In the genomic region with DNA sequence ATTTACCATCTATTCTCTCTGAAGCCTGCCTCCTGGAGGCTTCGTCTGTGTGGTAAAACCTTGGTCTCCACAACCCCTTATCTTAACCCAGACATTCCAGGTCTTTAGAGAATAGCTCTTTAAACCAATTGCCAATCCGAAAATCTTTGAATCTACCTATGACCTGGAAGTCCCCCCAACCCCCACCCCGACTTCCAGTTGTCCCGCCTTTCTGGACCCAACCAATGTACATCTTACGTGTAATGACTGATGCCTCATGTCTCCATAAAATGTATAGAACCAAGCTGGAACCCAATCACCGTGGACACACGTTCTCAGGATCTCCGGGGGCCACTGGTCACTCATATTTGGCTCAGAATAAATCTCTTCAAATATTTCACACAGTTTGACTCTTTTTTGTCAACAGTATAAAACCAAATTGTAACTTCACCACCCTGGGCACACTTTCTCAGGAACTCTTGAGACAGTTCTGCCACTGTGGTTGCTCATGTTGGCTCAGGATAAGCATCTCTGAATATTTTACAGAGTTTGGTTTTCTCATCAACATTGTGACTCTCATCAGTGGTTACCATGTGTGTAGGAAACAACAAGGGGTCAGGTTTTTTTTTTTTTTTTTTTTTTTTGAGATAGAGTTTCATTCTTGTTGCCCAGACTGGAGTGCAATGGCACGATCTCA, we compare ENCODE assay signal across 32 cellular contexts. TPM values are rescaled to one million over a fixed set of nuclear protein-coding genes. Genes with fewer than 3 reads are reported as not detected.
"Had no signal": no experiment of that assay in that cellular context is flagged by ENCODE, and none has a peak within 500 bp of the region (broad histone marks: within the 10 kb centered on the region; RNA-seq: fewer than 3 reads in every experiment).

No MANE protein-coding gene starts in this region.

- DNase-seq: activated CD4-positive, alpha-beta T cell treated with anti-CD3 and anti-CD28 coated beads for 48 hours; activated CD4-positive, alpha-beta T cell treated with anti-CD3 and anti-CD28 coated beads, Interleukin-2, amount 50 U/mL, for 48 hours; activated CD4-positive, CD25-positive, alpha-beta regulatory T cell treated with anti-CD3 and anti-CD28 coated beads, Interleukin-2, amount 50 U/mL, for 72 hours; activated CD8-positive, alpha-beta memory T cell treated with anti-CD3 and anti-CD28 coated beads, Interleukin-2, amount 10 ng/mL, durations not matched to agents 7 days and 5 days; activated effector memory CD4-positive, alpha-beta T cell treated with anti-CD3 and anti-CD28 coated beads, Interleukin-2, amount 50 U/mL, for 16 hours; activated naive CD4-positive, alpha-beta T cell treated with anti-CD3 and anti-CD28 coated beads for 36 hours; activated T-cell treated with anti-CD3 and anti-CD28 coated beads, Interleukin-2, amount 50 U/mL, for 24 hours; amygdala; brain microvascular endothelial cell; cerebellar nuclear complex; KBM-7; MG63; MV-4-11; NCI-H1092 treated with DMSO at 0.1 percent for 48 hours; NCI-H1436; NCI-H1694 treated with DMSO at 0.1 percent for 48 hours; NCI-H2029 treated with DMSO at 0.1 percent for 48 hours; NCI-H345; NCI-H510A; NCI-H526 treated with DMSO at 0.1 percent for 48 hours; NCI-H82; NK-92 treated with Interleukin-12 subunit alpha and Interleukin-12 subunit beta, amount 100 ng/mL, for 24 hours; OCI-M1; Peyer's patch; SHP77; T-helper 17 cell; T-helper 9 cell had no signal

- H3K4me3 ChIP-seq: cardiac muscle cell, MG63, Peyer's patch, SJSA1 had no signal

- H3K9me3 ChIP-seq: MG63, Peyer's patch, SJSA1 had no signal

- H3K27ac ChIP-seq: brain microvascular endothelial cell, cardiac muscle cell, Peyer's patch, SJSA1 had no signal

- H3K4me3 Mint-ChIP-seq: activated CD8-positive, alpha-beta memory T cell treated with anti-CD3 and anti-CD28 coated beads, Interleukin-2, amount 10 ng/mL, durations not matched to agents 7 days and 5 days; activated naive CD4-positive, alpha-beta T cell treated with anti-CD3 and anti-CD28 coated beads for 36 hours; activated naive CD8-positive, alpha-beta T cell; activated T-cell treated with anti-CD3 and anti-CD28 coated beads, Interleukin-2, amount 50 U/mL, for 24 hours; T-helper 17 cell; WTC11 had no signal

- H3K36me3 Mint-ChIP-seq: activated CD8-positive, alpha-beta memory T cell treated with anti-CD3 and anti-CD28 coated beads, Interleukin-2, amount 10 ng/mL, durations not matched to agents 7 days and 5 days; activated naive CD8-positive, alpha-beta T cell; WTC11 had no signal

- H3K36me3 ChIP-seq: brain microvascular endothelial cell, cardiac muscle cell, MG63, Peyer's patch, SJSA1 had no signal

- H3K9me3 Mint-ChIP-seq: activated naive CD4-positive, alpha-beta T cell treated with anti-CD3 and anti-CD28 coated beads for 36 hours; activated T-cell treated with anti-CD3 and anti-CD28 coated beads, Interleukin-2, amount 50 U/mL, for 24 hours; WTC11 had no signal

- ATAC-seq: activated CD8-positive, alpha-beta memory T cell treated with anti-CD3 and anti-CD28 coated beads, Interleukin-2, amount 10 ng/mL, durations not matched to agents 7 days and 5 days; T-helper 17 cell; WTC11 had no signal

- H3K27ac Mint-ChIP-seq: activated CD8-positive, alpha-beta memory T cell treated with anti-CD3 and anti-CD28 coated beads, Interleukin-2, amount 10 ng/mL, durations not matched to agents 7 days and 5 days; activated naive CD4-positive, alpha-beta T cell treated with anti-CD3 and anti-CD28 coated beads for 36 hours; activated naive CD8-positive, alpha-beta T cell; activated T-cell treated with anti-CD3 and anti-CD28 coated beads, Interleukin-2, amount 50 U/mL, for 24 hours; T-helper 17 cell; WTC11 had no signal

- H3K27me3 ChIP-seq: brain microvascular endothelial cell, cardiac muscle cell, MG63, Peyer's patch, SJSA1 had no signal

RNA-seq across cellular contexts. Expression of a gene that starts 18.1 kb away (rescaled TPM):
- total RNA-seq: cardiac muscle cell, LHCN-M2, SJSA1 had no signal
